Comparison of ENCODE assay signal across 24 cellular contexts in the genomic region with DNA sequence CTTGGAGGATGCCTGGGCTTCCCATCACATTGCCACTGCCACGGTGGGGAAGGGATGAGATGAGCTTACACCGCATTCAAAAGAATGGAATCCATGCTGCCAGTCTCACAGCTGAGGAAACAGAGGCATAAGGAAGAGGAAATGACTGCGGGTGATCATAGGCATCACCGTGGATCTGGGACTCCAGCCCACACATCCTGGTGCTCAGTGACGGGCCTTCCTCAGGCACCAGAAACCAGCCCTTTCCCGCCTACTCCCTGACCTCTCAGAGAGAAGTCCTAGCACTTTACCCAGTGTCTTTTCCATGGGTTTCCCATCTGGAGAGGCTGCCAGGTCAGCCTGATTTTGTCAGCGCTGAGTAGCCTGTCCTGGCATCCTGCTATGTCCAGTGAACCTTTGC.
"Had no signal": no experiment of that assay in that cellular context is flagged by ENCODE, and none has a peak within 500 bp of the region (broad histone marks: within the 10 kb centered on the region; RNA-seq: fewer than 3 reads in every experiment).

No MANE protein-coding gene starts in this region.

- ATAC-seq: esophagus mucosa, gastrocnemius medialis, heart right ventricle, left cardiac atrium, left lung, left ventricle myocardium superior, lower lobe of right lung, mucosa of descending colon had no signal

- DNase-seq: cerebellar nuclear complex; colonic mucosa; cortex of kidney; dorsolateral prefrontal cortex; effector CD4-positive, alpha-beta T cell; effector memory CD4-positive, alpha-beta T cell; erythroblast; esophagus squamous epithelium; foreskin fibroblast; foreskin melanocyte; gastrocnemius medialis; glutamatergic neuron; head of caudate nucleus; heart right ventricle; hippocampal formation; left cardiac atrium; left lung; left ventricle myocardium superior; lower lobe of right lung; mammary epithelial cell; mesendoderm; mucosa of descending colon; naive B cell had no signal
